20 cellular contexts compared by ENCODE assay signal in the genomic region with DNA sequence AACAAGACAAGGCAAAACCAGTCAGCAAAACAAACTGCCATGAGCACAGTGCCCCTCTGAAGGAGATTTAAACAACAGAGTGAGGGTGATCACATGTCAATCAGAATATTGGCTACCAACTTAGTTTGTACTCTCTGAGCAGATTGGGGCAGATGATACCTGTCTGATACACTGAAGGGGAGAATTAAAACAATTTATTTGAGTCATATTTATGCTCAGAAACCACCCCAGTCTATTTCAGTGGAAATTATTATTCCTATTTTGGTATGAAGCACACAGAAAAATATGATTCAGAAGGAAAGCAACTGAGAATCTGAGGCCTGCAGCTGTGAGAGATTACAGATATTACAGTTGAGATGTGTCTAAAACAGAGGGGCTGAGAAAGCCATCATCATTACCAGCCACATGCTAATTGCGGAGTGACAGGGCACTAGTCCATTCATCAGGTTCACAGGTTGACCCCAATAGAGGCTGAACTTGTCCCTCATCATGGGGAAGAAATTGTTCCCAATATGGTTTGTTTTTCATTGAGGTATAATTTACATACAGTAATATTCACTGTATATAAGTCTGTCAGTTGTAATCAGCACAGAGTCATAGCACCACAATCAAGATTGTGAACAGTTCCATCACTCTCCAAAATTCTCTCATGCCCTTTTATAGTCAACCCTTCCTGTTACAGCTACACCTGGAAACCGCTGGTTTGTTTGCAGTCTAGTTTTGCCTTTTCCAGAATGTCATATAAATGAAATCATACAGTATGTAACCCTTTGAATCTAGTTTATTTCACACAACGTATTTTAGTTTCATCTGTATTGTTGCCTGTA.
DNase-seq lines count a peak whose midpoint lies in the region; ATAC-seq and TF ChIP-seq lines count a peak whose summit lies in the region.
"Had no signal": no experiment of that assay in that cellular context is flagged by ENCODE, and none has a peak within 500 bp of the region (broad histone marks: within the 10 kb centered on the region; RNA-seq: fewer than 3 reads in every experiment).

No MANE protein-coding gene starts in this region.

- no peak overlapping the region for H3K4me3 Mint-ChIP-seq in activated CD8-positive, alpha-beta T cell treated with anti-CD3 and anti-CD28 coated beads for 36 hours
- no peak overlapping the region for H3K4me3 Mint-ChIP-seq in activated CD8-positive, alpha-beta T cell treated with anti-CD3 and anti-CD28 coated beads, Interleukin-2, amount 10 ng/mL, durations not matched to agents 7 days and 5 days
- H3K4me3 Mint-ChIP-seq in naive thymus-derived CD4-positive, alpha-beta T cell, result no peak overlapping the region
- H3K4me3 Mint-ChIP-seq in type B pancreatic cell, result no peak overlapping the region
- H3K4me3 Mint-ChIP-seq: CD4-positive, alpha-beta memory T cell had no signal

- CTCF ChIA-PET in activated CD8-positive, alpha-beta T cell treated with anti-CD3 and anti-CD28 coated beads for 36 hours (lab: Charles Lee), result no interaction called here
- CTCF ChIA-PET in activated CD8-positive, alpha-beta T cell treated with anti-CD3 and anti-CD28 coated beads, Interleukin-2, amount 10 ng/mL, durations not matched to agents 7 days and 5 days (lab: Charles Lee), result no interaction called here
- CTCF ChIA-PET in naive thymus-derived CD4-positive, alpha-beta T cell (lab: Charles Lee), result interaction anchor here (1.2 kb wide), 1 partner anchor 12 kb away, joined by 4 read pairs; no protein-coding TSS in a partner anchor

- TF ChIP-seq CTCF in activated CD8-positive, alpha-beta T cell treated with anti-CD3 and anti-CD28 coated beads for 36 hours (IDR thresholded peaks at IDR 0.05), result no peak
- no peak for TF ChIP-seq CTCF in type B pancreatic cell (conservative IDR thresholded peaks at IDR 0.05)

- peaks cover 15% of the 10 kb centered on the region for H3K9me3 Mint-ChIP-seq in activated CD8-positive, alpha-beta T cell treated with anti-CD3 and anti-CD28 coated beads for 36 hours
- peaks cover 21% of the 10 kb centered on the region for H3K9me3 Mint-ChIP-seq in activated CD8-positive, alpha-beta T cell treated with anti-CD3 and anti-CD28 coated beads, Interleukin-2, amount 10 ng/mL, durations not matched to agents 7 days and 5 days (ENCODE audit: insufficient read depth)
- peaks cover 8 to 52% (median 22%) of the 10 kb centered on the region in 11 donors for H3K9me3 Mint-ChIP-seq in naive thymus-derived CD4-positive, alpha-beta T cell
- peaks cover 5% of the 10 kb centered on the region for H3K9me3 Mint-ChIP-seq in type B pancreatic cell

- no peaks in the 10 kb centered on the region for H3K27me3 ChIP-seq in naive thymus-derived CD4-positive, alpha-beta T cell (ENCODE audit: control insufficient read depth in 2 of 2, insufficient read depth in 2 of 2, low read length in 2 of 2)
- H3K27me3 ChIP-seq: BLaER1 had no signal

- H3K27me3 Mint-ChIP-seq in activated CD8-positive, alpha-beta T cell treated with anti-CD3 and anti-CD28 coated beads for 36 hours, result no peaks in the 10 kb centered on the region
- no peaks in the 10 kb centered on the region for H3K27me3 Mint-ChIP-seq in activated CD8-positive, alpha-beta T cell treated with anti-CD3 and anti-CD28 coated beads, Interleukin-2, amount 10 ng/mL, durations not matched to agents 7 days and 5 days (ENCODE audit: low read depth)
- H3K27me3 Mint-ChIP-seq in naive thymus-derived CD4-positive, alpha-beta T cell, result no peaks in the 10 kb centered on the region
- H3K27me3 Mint-ChIP-seq in type B pancreatic cell, result no peaks in the 10 kb centered on the region
- H3K27me3 Mint-ChIP-seq: CD4-positive, alpha-beta memory T cell had no signal

- no peaks in the 10 kb centered on the region for H3K9me3 ChIP-seq in naive thymus-derived CD4-positive, alpha-beta T cell (ENCODE audit: control insufficient read depth in 2 of 3, low read length in 3 of 3)
- H3K9me3 ChIP-seq: Caco-2 had no signal

- H3K36me3 ChIP-seq in naive thymus-derived CD4-positive, alpha-beta T cell (ENCODE audit: control insufficient read depth in 2 of 3, insufficient read depth in 3 of 3, low read length in 3 of 3), result no peaks in the 10 kb centered on the region

- peak overlapping the region; percentile 58 for H3K27ac Mint-ChIP-seq in activated CD8-positive, alpha-beta T cell treated with anti-CD3 and anti-CD28 coated beads for 36 hours
- no peak overlapping the region for H3K27ac Mint-ChIP-seq in activated CD8-positive, alpha-beta T cell treated with anti-CD3 and anti-CD28 coated beads, Interleukin-2, amount 10 ng/mL, durations not matched to agents 7 days and 5 days
- peak overlapping the region in 6 of 9 donors; percentile 17 to 63 (median 38) for H3K27ac Mint-ChIP-seq in naive thymus-derived CD4-positive, alpha-beta T cell
- no peak overlapping the region for H3K27ac Mint-ChIP-seq in type B pancreatic cell

- intact Hi-C loops in activated CD8-positive, alpha-beta T cell treated with anti-CD3 and anti-CD28 coated beads for 36 hours (cut with micrococcal nuclease), result loop anchor here (10.0 kb wide), 1 partner anchor 65 kb away; no protein-coding TSS in a partner anchor
- intact Hi-C loops in naive thymus-derived CD4-positive, alpha-beta T cell (cut with micrococcal nuclease), result loop anchor here in 1 of 2 donors (1.0 to 2.0 kb wide), 2 partner anchors 12 to 15 kb away; no protein-coding TSS in a partner anchor

- H3K36me3 Mint-ChIP-seq in activated CD8-positive, alpha-beta T cell treated with anti-CD3 and anti-CD28 coated beads for 36 hours (ENCODE audit: low read depth), result peaks cover 31% of the 10 kb centered on the region
- peaks cover 24% of the 10 kb centered on the region for H3K36me3 Mint-ChIP-seq in activated CD8-positive, alpha-beta T cell treated with anti-CD3 and anti-CD28 coated beads, Interleukin-2, amount 10 ng/mL, durations not matched to agents 7 days and 5 days (ENCODE audit: low read depth)
- H3K36me3 Mint-ChIP-seq in naive thymus-derived CD4-positive, alpha-beta T cell, result peaks cover 21 to 71% (median 61%) of the 10 kb centered on the region in 5 donors
- peaks cover 15% of the 10 kb centered on the region for H3K36me3 Mint-ChIP-seq in type B pancreatic cell

- H3K4me1 Mint-ChIP-seq in activated CD8-positive, alpha-beta T cell treated with anti-CD3 and anti-CD28 coated beads for 36 hours (ENCODE audit: low read depth), result peaks cover 26% of the 10 kb centered on the region
- H3K4me1 Mint-ChIP-seq in activated CD8-positive, alpha-beta T cell treated with anti-CD3 and anti-CD28 coated beads, Interleukin-2, amount 10 ng/mL, durations not matched to agents 7 days and 5 days (ENCODE audit: low read depth), result no peaks in the 10 kb centered on the region
- peaks cover 0 to 53% (median 39%) of the 10 kb centered on the region in 7 donors for H3K4me1 Mint-ChIP-seq in naive thymus-derived CD4-positive, alpha-beta T cell
- H3K4me1 Mint-ChIP-seq in type B pancreatic cell (ENCODE audit: unreplicated experiment), result peaks cover 12% of the 10 kb centered on the region

- DNase-seq in activated CD8-positive, alpha-beta T cell treated with anti-CD3 and anti-CD28 coated beads for 36 hours, result peak; percentile 10
- DNase-seq in activated CD8-positive, alpha-beta T cell treated with anti-CD3 and anti-CD28 coated beads, Interleukin-2, amount 10 ng/mL, durations not matched to agents 7 days and 5 days, result no peak
- peak; percentile 12 for DNase-seq in stimulated activated CD4-positive, alpha-beta T cell treated with anti-CD3 and anti-CD28 coated beads, Interleukin-1b, Interleukin-23, amount 100 ng/mL, for 48 hours
- no peak for DNase-seq in stimulated activated CD4-positive, alpha-beta T cell treated with anti-CD3 and anti-CD28 coated beads, Interleukin-4, amount 100 ng/mL, for 1 hour
- no peak for DNase-seq in naive thymus-derived CD4-positive, alpha-beta T cell
- DNase-seq in type B pancreatic cell (ENCODE audit: extremely low spot score, unreplicated experiment) (no peak), OCI-M2 (lab: John Stamatoyannopoulos, UW; ENCODE audit: unreplicated experiment) (no peak)
- DNase-seq: Caco-2; CD4-positive, alpha-beta memory T cell; GM23248; H7; NCI-H1092; NCI-H1417 treated with DMSO at 0.1 percent for 48 hours; NCI-H1694 treated with DMSO at 0.1 percent for 48 hours; NCI-H2081; NCI-H2227 treated with DMSO at 0.1 percent for 48 hours; NCI-H526 treated with DMSO at 0.1 percent for 48 hours; RPMI8226; SHP77 had no signal

- no peak overlapping the region for H3K27ac ChIP-seq in naive thymus-derived CD4-positive, alpha-beta T cell (ENCODE audit: low read depth, low read length)
- H3K27ac ChIP-seq: BLaER1, GM23248 had no signal

- ATAC-seq in activated CD8-positive, alpha-beta T cell treated with anti-CD3 and anti-CD28 coated beads for 36 hours, result peak; percentile 70
- ATAC-seq in activated CD8-positive, alpha-beta T cell treated with anti-CD3 and anti-CD28 coated beads, Interleukin-2, amount 10 ng/mL, durations not matched to agents 7 days and 5 days, result no peak
- ATAC-seq in naive thymus-derived CD4-positive, alpha-beta T cell, result no peak

- POLR2A ChIA-PET in activated CD8-positive, alpha-beta T cell treated with anti-CD3 and anti-CD28 coated beads for 36 hours (lab: Charles Lee), result no interaction called here
- POLR2A ChIA-PET in activated CD8-positive, alpha-beta T cell treated with anti-CD3 and anti-CD28 coated beads, Interleukin-2, amount 10 ng/mL, durations not matched to agents 7 days and 5 days (lab: Charles Lee), result no interaction called here
- POLR2A ChIA-PET in naive thymus-derived CD4-positive, alpha-beta T cell (lab: Charles Lee), result interaction anchor here (0.9 to 2.6 kb wide), 2 partner anchors 12 to 19 kb away, joined by 3 to 12 read pairs; no protein-coding TSS in a partner anchor

- no peaks in the 10 kb centered on the region for H3K4me1 ChIP-seq in naive thymus-derived CD4-positive, alpha-beta T cell (ENCODE audit: control insufficient read depth in 2 of 2, insufficient read depth in 2 of 2, low read length in 2 of 2)
- H3K4me1 ChIP-seq: BLaER1, Caco-2 had no signal

- H3K4me3 ChIP-seq in naive thymus-derived CD4-positive, alpha-beta T cell (ENCODE audit: low read length), result no peak overlapping the region
- H3K4me3 ChIP-seq: BLaER1, GM23248 had no signal

Comparison
In these comparisons a context has a peak if more than half of its experiments do, and no peak if none do; other contexts are left out.
1. DNase-seq: peak in activated CD8-positive, alpha-beta T cell treated with anti-CD3 and anti-CD28 coated beads for 36 hours (single experiment) and stimulated activated CD4-positive, alpha-beta T cell treated with anti-CD3 and anti-CD28 coated beads, Interleukin-1b, Interleukin-23, amount 100 ng/mL, for 48 hours (single experiment); none in activated CD8-positive, alpha-beta T cell treated with anti-CD3 and anti-CD28 coated beads, Interleukin-2, amount 10 ng/mL, durations not matched to agents 7 days and 5 days (single experiment), stimulated activated CD4-positive, alpha-beta T cell treated with anti-CD3 and anti-CD28 coated beads, Interleukin-4, amount 100 ng/mL, for 1 hour (single experiment), naive thymus-derived CD4-positive, alpha-beta T cell (0 of 9), type B pancreatic cell (single experiment) and OCI-M2 (single experiment).
2. H3K27ac Mint-ChIP-seq: peak in activated CD8-positive, alpha-beta T cell treated with anti-CD3 and anti-CD28 coated beads for 36 hours (single experiment) and naive thymus-derived CD4-positive, alpha-beta T cell (6 of 9); none in activated CD8-positive, alpha-beta T cell treated with anti-CD3 and anti-CD28 coated beads, Interleukin-2, amount 10 ng/mL, durations not matched to agents 7 days and 5 days (single experiment) and type B pancreatic cell (single experiment).